In genomic region chr15:95323798-95324197, GRCh38 we compare ENCODE assay signal across 21 cellular contexts.
DNase-seq lines count a peak whose midpoint lies in the region; ATAC-seq, FAIRE-seq and TF ChIP-seq lines count a peak whose summit lies in the region.
"Had no signal": no experiment of that assay in that cellular context is flagged by ENCODE, and none has a peak within 500 bp of the region (broad histone marks: within the 10 kb centered on the region; RNA-seq: fewer than 3 reads in every experiment).

No MANE protein-coding gene starts in this region.

- H3K27ac ChIP-seq in right lobe of liver = peak overlapping the region in 2 of 3 donors; percentile 8 to 86
- no peak overlapping the region for H3K27ac ChIP-seq in HepG2 (ENCODE audit: extremely low read length, insufficient read depth, low read length)
- no peak overlapping the region for H3K27ac ChIP-seq in hepatocyte
- H3K27ac ChIP-seq in gastrocnemius medialis = peak overlapping the region; percentile 57 to 72 (median 66)
- H3K27ac ChIP-seq in esophagus squamous epithelium = peak overlapping the region in 1 of 4 donors; percentile 93
- H3K27ac ChIP-seq: RWPE1, SJCRH30 had no signal

- H3K9ac ChIP-seq in HepG2 (ENCODE audit: insufficient read depth, low read depth, low read length) = no peak overlapping the region

- WGBS in right lobe of liver (ENCODE audit: insufficient coverage, low coverage, low lambda C conversion rate, missing lambda C conversion rate) = 26% methylated on average over 7 of the region's 7 CpGs
- 2% methylated on average over 7 of the region's 7 CpGs for WGBS in HepG2 (ENCODE audit: low lambda C conversion rate)
- 63% methylated on average over 7 of the region's 7 CpGs for WGBS in hepatocyte (ENCODE audit: low lambda C conversion rate, missing lambda C conversion rate)
- 56 to 72% methylated on average over 7 of the region's 7 CpGs for WGBS in esophagus squamous epithelium, 2 donors

- H3K79me2 ChIP-seq in HepG2 (ENCODE audit: insufficient read depth, low read length) = no peaks in the 10 kb centered on the region
- no peaks in the 10 kb centered on the region for H3K79me2 ChIP-seq in hepatocyte

- H3K9me3 ChIP-seq in right lobe of liver (no peaks in the 10 kb centered on the region), HepG2 (ENCODE audit: low read length) (peaks cover 22% of the 10 kb centered on the region), hepatocyte (ENCODE audit: low read depth) (no peaks in the 10 kb centered on the region), gastrocnemius medialis (no peaks in the 10 kb centered on the region), esophagus squamous epithelium (no peaks in the 10 kb centered on the region)
- H3K9me3 ChIP-seq: BE2C, SJCRH30 had no signal

- BruUV-seq in HepG2 (replicated peaks; lab: Mats Ljungman, UMichigan) = no TSS peak

- H3K36me3 ChIP-seq in right lobe of liver (no peaks in the 10 kb centered on the region), HepG2 (replicated peaks in 1 of 2; ENCODE audit: control insufficient read depth in 1 of 2, insufficient read depth in 2 of 2, low read length in 2 of 2) (no peaks in the 10 kb centered on the region), hepatocyte (replicated peaks; ENCODE audit: insufficient read depth, low read depth) (no peaks in the 10 kb centered on the region), gastrocnemius medialis (no peaks in the 10 kb centered on the region), esophagus squamous epithelium (no peaks in the 10 kb centered on the region)
- H3K36me3 ChIP-seq: BE2C, SJCRH30 had no signal

- DNase-seq in right lobe of liver (no peak), HepG2 (ENCODE audit: low spot score) (no peak), hepatocyte (ENCODE audit: low spot score) (peak; percentile 16), gastrocnemius medialis (no peak), esophagus squamous epithelium (lab: John Stamatoyannopoulos, UW) (no peak), SKM-1 (lab: John Stamatoyannopoulos, UW; ENCODE audit: unreplicated experiment) (no peak)
- DNase-seq: BE2C; CD4-positive, CD25-positive, alpha-beta regulatory T cell; DMS153; GF-D8; GOT3; KBM-7; NCI-H1105 treated with DMSO at 0.1 percent for 48 hours; NCI-H1694; NCI-H2227 treated with DMSO at 0.1 percent for 48 hours; NCI-H510A treated with DMSO at 0.1 percent for 48 hours; SJCRH30 had no signal

- CTCF ChIA-PET in HepG2 (lab: Yijun Ruan, JAX; ENCODE audit: low intra/inter-chr PET ratio, low total read pairs) = no interaction called here

- H3K9me2 ChIP-seq in hepatocyte (replicated peaks; ENCODE audit: insufficient read depth) = no peaks in the 10 kb centered on the region

- in situ Hi-C loops in HepG2 (cut with HindIII; ENCODE audit: extremely low pct_ligation_motif_present, low pct_unique_long_range_greater_than_20kb) = no loop called here
- in situ Hi-C loops in gastrocnemius medialis (cut with MboI; ENCODE audit: low sequenced_read_pairs in 4 of 4) = no loop called here

- H4K20me1 ChIP-seq in HepG2 (ENCODE audit: insufficient read depth, low read length) (no peaks in the 10 kb centered on the region), hepatocyte (ENCODE audit: insufficient read depth, poor library complexity, severe bottlenecking) (no peaks in the 10 kb centered on the region)

- no peak for FAIRE-seq in HepG2 (lab: Jason Lieb, UNC)
- FAIRE-seq: A204.1 had no signal

- no peak overlapping the region for H2AFZ ChIP-seq in HepG2 (ENCODE audit: low read length)
- H2AFZ ChIP-seq in hepatocyte = no peak overlapping the region

- no peaks in the 10 kb centered on the region for H3K4me1 ChIP-seq in right lobe of liver
- no peaks in the 10 kb centered on the region for H3K4me1 ChIP-seq in HepG2 (ENCODE audit: insufficient read depth, low read length)
- H3K4me1 ChIP-seq in hepatocyte (ENCODE audit: insufficient read depth) = no peaks in the 10 kb centered on the region
- H3K4me1 ChIP-seq in gastrocnemius medialis = no peaks in the 10 kb centered on the region
- peaks cover 0 to 14% (median 3%) of the 10 kb centered on the region in 3 donors for H3K4me1 ChIP-seq in esophagus squamous epithelium
- H3K4me1 ChIP-seq: BE2C, SJCRH30 had no signal

- H3K4me2 ChIP-seq in HepG2 (ENCODE audit: low read depth, low read length) (no peak overlapping the region), hepatocyte (no peak overlapping the region)

- intact Hi-C loops in right lobe of liver (cut with DNase I) (no loop called here), HepG2 (cut with micrococcal nuclease; ENCODE audit: unreplicated experiment) (no loop called here), gastrocnemius medialis (cut with DNase I; ENCODE audit: low total_unique reads) (no loop called here), esophagus squamous epithelium (cut with DNase I) (no loop called here)

- POLR2A ChIA-PET in HepG2 (lab: Yijun Ruan, JAX) = no interaction called here

- ATAC-seq in right lobe of liver (no peak), HepG2 (no peak), gastrocnemius medialis (no peak), HG02973 (IDR thresholded peaks at IDR 0.05; ENCODE audit: unreplicated experiment) (no peak), GM18868 (IDR thresholded peaks at IDR 0.05; ENCODE audit: unreplicated experiment) (no peak)

- no peak for TF ChIP-seq EP300 in HepG2 (IDR thresholded peaks at IDR 0.05; ENCODE audit: low read depth in 2 of 2, low read length in 2 of 2)
- TF ChIP-seq EP300 in HepG2 (CRISPR knock-in tag; IDR thresholded peaks at IDR 0.05; ENCODE audit: borderline replicate concordance) = no peak

- TF ChIP-seq POLR2A in right lobe of liver (IDR thresholded peaks at IDR 0.05) (no peak), HepG2 (IDR thresholded peaks at IDR 0.05; ENCODE audit: insufficient read depth in 1 of 2, low read depth in 2 of 2, low read length in 2 of 2) (no peak), gastrocnemius medialis (IDR thresholded peaks at IDR 0.05) (no peak), esophagus squamous epithelium (IDR thresholded peaks at IDR 0.05) (no peak)

- no peak for TF ChIP-seq RAD21 in HepG2 (CRISPR knock-in tag; IDR thresholded peaks at IDR 0.05)

- H3K4me3 ChIP-seq in right lobe of liver (no peak overlapping the region), HepG2 (replicated peaks in 1 of 3; ENCODE audit: insufficient read depth in 1 of 3, low read depth in 2 of 3, low read length in 3 of 3) (no peak overlapping the region), hepatocyte (no peak overlapping the region), gastrocnemius medialis (no peak overlapping the region), esophagus squamous epithelium (no peak overlapping the region)
- H3K4me3 ChIP-seq: SJCRH30 had no signal

- H3K27me3 ChIP-seq in right lobe of liver (no peaks in the 10 kb centered on the region), HepG2 (ENCODE audit: control insufficient read depth in 1 of 2, insufficient read depth in 2 of 2, low read length in 2 of 2) (no peaks in the 10 kb centered on the region), hepatocyte (peaks cover 32% of the 10 kb centered on the region), gastrocnemius medialis (peaks cover 0 to 9% (median 0%) of the 10 kb centered on the region in 3 donors), esophagus squamous epithelium (peaks cover 0 to 75% (median 0%) of the 10 kb centered on the region in 4 donors)
- H3K27me3 ChIP-seq: BE2C, SJCRH30 had no signal

- TF ChIP-seq CTCF in right lobe of liver (IDR thresholded peaks at IDR 0.05) (no peak), HepG2 (CRISPR knock-in tag; IDR thresholded peaks at IDR 0.05) (no peak), hepatocyte (IDR thresholded peaks at IDR 0.05; ENCODE audit: poor library complexity) (no peak), gastrocnemius medialis (IDR thresholded peaks at IDR 0.05 in 4 of 5, conservative IDR thresholded peaks at IDR 0.05 in 1 of 5) (no peak), esophagus squamous epithelium (IDR thresholded peaks at IDR 0.05) (no peak)

TF ChIP-seq in HepG2, 621 proteins besides CTCF, POLR2A, EP300 and RAD21:
- TF ChIP-seq BHLHE40 (IDR thresholded peaks at IDR 0.05; ENCODE audit: low read length) = no peak
- no peak for TF ChIP-seq HHEX (CRISPR knock-in tag; IDR thresholded peaks at IDR 0.05)
- TF ChIP-seq ZKSCAN8 (CRISPR knock-in tag; IDR thresholded peaks at IDR 0.05; ENCODE audit: borderline replicate concordance) = no peak
- TF ChIP-seq SNAI1 (CRISPR knock-in tag; IDR thresholded peaks at IDR 0.05; ENCODE audit: borderline replicate concordance) = no peak
- no peak for TF ChIP-seq ZNF225 (CRISPR knock-in tag; IDR thresholded peaks at IDR 0.05)
- no peak for TF ChIP-seq ZNF281 (CRISPR knock-in tag; IDR thresholded peaks at IDR 0.05; ENCODE audit: borderline replicate concordance)
- TF ChIP-seq ZNF124 (CRISPR knock-in tag; IDR thresholded peaks at IDR 0.05) = no peak
- no peak for TF ChIP-seq ZNF777 (CRISPR knock-in tag; IDR thresholded peaks at IDR 0.05)
- no peak for TF ChIP-seq ATM (IDR thresholded peaks at IDR 0.05; ENCODE audit: borderline replicate concordance)
TF ChIP-seq in HepG2: peak in this region for 0.

Comparison
In these comparisons a context has a peak if more than half of its experiments do, and no peak if none do; other contexts are left out.
1. H3K27ac ChIP-seq: peak in right lobe of liver (2 of 3) and gastrocnemius medialis (4 of 4); none in HepG2 (single experiment) and hepatocyte (single experiment).